ENCODE assay signal across 18 cellular contexts in the genomic region with DNA sequence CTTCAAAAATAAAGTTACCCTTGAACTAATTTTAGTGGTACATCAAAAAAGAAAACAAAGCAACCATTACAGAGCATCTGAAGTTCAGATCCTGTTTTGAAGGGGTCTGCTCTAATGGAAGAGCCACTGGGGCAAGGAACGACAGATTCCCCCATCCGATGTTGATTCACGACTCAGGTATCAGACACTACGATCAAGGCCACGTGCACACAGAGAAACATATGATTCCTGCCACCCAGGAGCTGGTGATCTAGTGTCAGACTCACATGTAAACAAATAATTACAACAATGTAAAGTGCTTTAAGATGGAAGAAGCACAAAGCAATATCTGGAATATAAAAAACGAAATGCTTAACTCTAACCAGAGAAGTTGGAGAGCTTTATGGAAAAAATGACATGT. TPM values are rescaled to one million over a fixed set of nuclear protein-coding genes. Genes with fewer than 3 reads are reported as not detected.
DNase-seq lines count a peak whose midpoint lies in the region; ATAC-seq, FAIRE-seq and TF ChIP-seq lines count a peak whose summit lies in the region.
"Had no signal": no experiment of that assay in that cellular context is flagged by ENCODE, and none has a peak within 500 bp of the region (broad histone marks: within the 10 kb centered on the region; RNA-seq: fewer than 3 reads in every experiment).

No MANE protein-coding gene starts in this region.

- no peak for ATAC-seq in psoas muscle
- ATAC-seq: HCT116 had no signal

- no peak overlapping the region for H3K27ac ChIP-seq in neural cell (ENCODE audit: low read length)
- H3K27ac ChIP-seq in psoas muscle: no peak overlapping the region
- H3K27ac ChIP-seq: 22Rv1; BLaER1 treated with 17β-estradiol and CSF1 and Interleukin-3, amounts not matched to agents 10 nM and 100 nM; GM23248; HL-60 had no signal

- H2AFZ ChIP-seq in neural cell (ENCODE audit: low read depth, low read length): no peak overlapping the region
- H2AFZ ChIP-seq: GM23248 had no signal

- DNase-seq in NCI-H1417 (lab: John Stamatoyannopoulos, UW) (peak in 2 of 3 experiments; percentile 41 to 87), NCI-H1417 treated with DMSO at 0.1 percent for 48 hours (lab: John Stamatoyannopoulos, UW) (no peak), NCI-H2171 treated with DMSO at 0.1 percent for 48 hours (lab: John Stamatoyannopoulos, UW) (peak; percentile 85), SK-N-DZ (ENCODE audit: low spot score) (peak; percentile 73), RCC 7860 (ENCODE audit: low spot score) (no peak), NCI-H1694 treated with DMSO at 0.1 percent for 48 hours (lab: John Stamatoyannopoulos, UW) (no peak), psoas muscle (no peak)
- DNase-seq: AML-193; Calu3; CD4-positive, CD25-positive, alpha-beta regulatory T cell; DMS 273 treated with DMSO at 0.1 percent for 48 hours; GM23248 had no signal

- peaks cover 18% of the 10 kb centered on the region for H3K4me1 ChIP-seq in psoas muscle

- peak; percentile 35 for TF ChIP-seq EP300 in neural cell (conservative IDR thresholded peaks at IDR 0.05; ENCODE audit: poor library complexity, severe bottlenecking)

- no peak overlapping the region for H3K9ac ChIP-seq in neural cell (ENCODE audit: low read length)
- H3K9ac ChIP-seq: BLaER1 treated with 17β-estradiol and CSF1 and Interleukin-3, amounts not matched to agents 10 nM and 100 nM; GM23248 had no signal

- H3K4me3 ChIP-seq in neural cell (ENCODE audit: low read length) (no peak overlapping the region), psoas muscle (no peak overlapping the region)
- H3K4me3 ChIP-seq: BLaER1 treated with 17β-estradiol and CSF1 and Interleukin-3, amounts not matched to agents 10 nM and 100 nM; GM23248 had no signal

- H3K36me3 ChIP-seq in neural cell (ENCODE audit: insufficient read depth, low read length) (no peaks in the 10 kb centered on the region), psoas muscle (ENCODE audit: insufficient read depth in 1 of 2, low read depth in 1 of 2) (no peaks in the 10 kb centered on the region)

- H3F3A ChIP-seq in neural cell (ENCODE audit: insufficient read depth, low read length, poor library complexity, severe bottlenecking): no peaks in the 10 kb centered on the region

- 47 to 62% (median 54%) methylated on average over 6 of the region's 6 CpGs for WGBS in psoas muscle, 3 donors

- H3K27me3 ChIP-seq in neural cell (ENCODE audit: insufficient read depth, low read depth, low read length): no peaks in the 10 kb centered on the region
- no peaks in the 10 kb centered on the region for H3K27me3 ChIP-seq in psoas muscle (ENCODE audit: insufficient read depth in 3 of 3, low read length in 2 of 3)
- H3K27me3 ChIP-seq: BLaER1 treated with 17β-estradiol and CSF1 and Interleukin-3, amounts not matched to agents 10 nM and 100 nM had no signal

- no peaks in the 10 kb centered on the region for H3K79me2 ChIP-seq in neural cell (replicated peaks; ENCODE audit: insufficient read depth, low read length)

- TF ChIP-seq CTCF in neural cell (IDR thresholded peaks at IDR 0.05; ENCODE audit: poor library complexity, severe bottlenecking) (no peak), psoas muscle (IDR thresholded peaks at IDR 0.05) (no peak)

- no peak overlapping the region for H3K4me2 ChIP-seq in neural cell (ENCODE audit: low read length)
- H3K4me2 ChIP-seq: BLaER1 treated with 17β-estradiol and CSF1 and Interleukin-3, amounts not matched to agents 10 nM and 100 nM had no signal

- H3K9me3 ChIP-seq in neural cell (ENCODE audit: low read length) (no peaks in the 10 kb centered on the region), psoas muscle (no peaks in the 10 kb centered on the region)

- H3K9me2 ChIP-seq in neural cell (ENCODE audit: insufficient read depth, low read length): no peaks in the 10 kb centered on the region

- intact Hi-C loops in psoas muscle (cut with DNase I): no loop called here

- no peak for TF ChIP-seq RAD21 in neural cell (conservative IDR thresholded peaks at IDR 0.05)

- no peaks in the 10 kb centered on the region for H4K20me1 ChIP-seq in neural cell (ENCODE audit: insufficient read depth)

- no peak for FAIRE-seq in RCC 7860 (lab: Jason Lieb, UNC)
- FAIRE-seq: H54 had no signal

TF ChIP-seq in neural cell, 6 proteins besides CTCF, POLR2A, EP300 and RAD21:
- TF ChIP-seq SMC3 (conservative IDR thresholded peaks at IDR 0.05; ENCODE audit: poor library complexity) (no peak), POLR2AphosphoS5 (IDR thresholded peaks at IDR 0.05) (peak; percentile 61)

RNA-seq across cellular contexts. Expression of gene FMN1, which starts 54.2 kb away (rescaled TPM):
- 2.0 and 2.2 TPM in 2 replicates for polyA plus RNA-seq in SK-N-DZ (2014; cell fraction: cytosol; rRNA removed)
- 1.3 and 1.7 TPM in 2 replicates for polyA plus RNA-seq in SK-N-DZ (2014; cell fraction: nucleus; rRNA removed)
- polyA plus RNA-seq in neural cell: 0.26 and 0.40 TPM in 2 replicates
- 2.2 and 3.5 TPM in 2 replicates for polyA minus RNA-seq in neural cell
- 10 to 100 TPM in 2 of 4 donors, 1 to 10 TPM in 2; 2.2 to 20.0 (median 6.4) TPM for total RNA-seq in psoas muscle
- polyA plus RNA-seq in psoas muscle: 1 to 10 TPM in 1 of 3 donors, under 1 TPM in 2; 0.21 to 2.5 (median 0.25) TPM

Comparison
In these comparisons a context has a peak if more than half of its experiments do, and no peak if none do; other contexts are left out.
1. DNase-seq: peak in NCI-H1417 (2 of 3), NCI-H2171 treated with DMSO at 0.1 percent for 48 hours (single experiment) and SK-N-DZ (single experiment); none in NCI-H1417 treated with DMSO at 0.1 percent for 48 hours (single experiment), RCC 7860 (single experiment), NCI-H1694 treated with DMSO at 0.1 percent for 48 hours (single experiment) and psoas muscle (0 of 2).